Comparison of ENCODE assay signal across 8 cellular contexts in genomic region chr19:9453953-9454352, GRCh38. TPM values are rescaled to one million over a fixed set of nuclear protein-coding genes. Genes with fewer than 3 reads are reported as not detected.
"Had no signal": no experiment of that assay in that cellular context is flagged by ENCODE, and none has a peak within 500 bp of the region (broad histone marks: within the 10 kb centered on the region; RNA-seq: fewer than 3 reads in every experiment).

No MANE protein-coding gene starts in this region.

- DNase-seq: GM23248, GOT3, H7, KBM-7 had no signal

- H3K4me1 ChIP-seq: HAP-1 had no signal

- H3K27ac Mint-ChIP-seq: IgD-negative memory B cell had no signal

- H3K4me3 Mint-ChIP-seq: IgD-negative memory B cell had no signal

- H3K27ac ChIP-seq: GM23248 had no signal

- H3K4me3 ChIP-seq: GM23248, HAP-1 had no signal

- H3K9ac ChIP-seq: GM23248 had no signal

- ATAC-seq: HCT116 had no signal

- H3K27me3 Mint-ChIP-seq: IgD-negative memory B cell had no signal

- H3K36me3 ChIP-seq: HAP-1 had no signal

- H3K9me3 ChIP-seq: HAP-1 had no signal

RNA-seq across cellular contexts. Expression of gene ZNF560, which starts 44.5 kb away (rescaled TPM):
- total RNA-seq: H7, HT-29 had no signal
